Comparison of ENCODE assay signal across 24 cellular contexts in genomic region chrX:31506360-31506759, GRCh38.
"Had no signal": no experiment of that assay in that cellular context is flagged by ENCODE, and none has a peak within 500 bp of the region (broad histone marks: within the 10 kb centered on the region; RNA-seq: fewer than 3 reads in every experiment).

No MANE protein-coding gene starts in this region.

- H3K9me3 ChIP-seq: heart right ventricle, neutrophil, right lobe of liver, upper lobe of left lung, vagina had no signal

- H3K4me1 ChIP-seq: right lobe of liver, upper lobe of left lung, vagina had no signal

- DNase-seq: activated CD4-positive, alpha-beta T cell treated with anti-CD3 and anti-CD28 coated beads for 4 hours; activated CD4-positive, alpha-beta T cell treated with anti-CD3 and anti-CD28 coated beads, Interleukin-2, amount 50 U/mL, for 4 hours; activated effector memory CD4-positive, alpha-beta T cell treated with Interleukin-2 at 50 U/mL for 16 hours; activated naive CD4-positive, alpha-beta T cell treated with Interleukin-2 at 50 U/mL for 16 hours; aorta; effector memory CD8-positive, alpha-beta T cell; foreskin fibroblast; heart right ventricle; left cardiac atrium; mammary epithelial cell; naive B cell; nephron progenitor cell; right lobe of liver; stimulated activated CD4-positive, alpha-beta T cell treated with anti-CD3 and anti-CD28 coated beads, Interleukin-2, amount 100 ng/mL, for 48 hours; T-cell; upper lobe of left lung had no signal

- H3K27ac Mint-ChIP-seq: activated naive CD8-positive, alpha-beta T cell; brain; effector memory CD8-positive, alpha-beta T cell; naive B cell; nephron progenitor cell; progenitor cell of endocrine pancreas; stimulated activated naive CD8-positive, alpha-beta T cell treated with anti-CD3 and anti-CD28 coated beads, Interleukin-15, Interleukin-2, amounts not matched to agents 100 ng/mL and 50 ng/mL, for 24 hours; T-cell; T-helper 2 cell treated with Interferon-gamma antibody and Interleukin-4, amounts not matched to agents 5 μg/mL and 100 μg/mL, for 36 hours had no signal

- H3K36me3 Mint-ChIP-seq: activated naive CD8-positive, alpha-beta T cell; brain; naive B cell; T-cell had no signal

- H3K36me3 ChIP-seq: heart right ventricle, neutrophil, right lobe of liver, upper lobe of left lung, vagina had no signal

- ATAC-seq: effector memory CD8-positive, alpha-beta T cell; heart right ventricle; left cardiac atrium; right lobe of liver; T-cell had no signal

- H3K27me3 Mint-ChIP-seq: activated naive CD8-positive, alpha-beta T cell; brain; effector memory CD8-positive, alpha-beta T cell; naive B cell; progenitor cell of endocrine pancreas; stimulated activated naive CD8-positive, alpha-beta T cell treated with anti-CD3 and anti-CD28 coated beads, Interleukin-15, Interleukin-2, amounts not matched to agents 100 ng/mL and 50 ng/mL, for 24 hours had no signal

- H3K27ac ChIP-seq: coronary artery, heart right ventricle, neutrophil, right lobe of liver, upper lobe of left lung, vagina had no signal

- H3K4me1 Mint-ChIP-seq: naive B cell, nephron progenitor cell, T-cell had no signal

- H3K4me3 Mint-ChIP-seq: activated naive CD8-positive, alpha-beta T cell; brain; effector memory CD8-positive, alpha-beta T cell; naive B cell; nephron progenitor cell; stimulated activated naive CD8-positive, alpha-beta T cell treated with anti-CD3 and anti-CD28 coated beads, Interleukin-15, Interleukin-2, amounts not matched to agents 100 ng/mL and 50 ng/mL, for 24 hours; T-cell; T-helper 2 cell treated with Interferon-gamma antibody and Interleukin-4, amounts not matched to agents 5 μg/mL and 100 μg/mL, for 36 hours had no signal

- H3K9me3 Mint-ChIP-seq: brain; effector memory CD8-positive, alpha-beta T cell; stimulated activated naive CD8-positive, alpha-beta T cell treated with anti-CD3 and anti-CD28 coated beads, Interleukin-15, Interleukin-2, amounts not matched to agents 100 ng/mL and 50 ng/mL, for 24 hours; T-cell; T-helper 2 cell treated with Interferon-gamma antibody and Interleukin-4, amounts not matched to agents 5 μg/mL and 100 μg/mL, for 36 hours had no signal

- H3K4me3 ChIP-seq: coronary artery, heart right ventricle, right lobe of liver, upper lobe of left lung, vagina had no signal

- H3K27me3 ChIP-seq: neutrophil, right lobe of liver, upper lobe of left lung, vagina had no signal
